ENCODE assay signal across 1 cellular context in the genomic region with DNA sequence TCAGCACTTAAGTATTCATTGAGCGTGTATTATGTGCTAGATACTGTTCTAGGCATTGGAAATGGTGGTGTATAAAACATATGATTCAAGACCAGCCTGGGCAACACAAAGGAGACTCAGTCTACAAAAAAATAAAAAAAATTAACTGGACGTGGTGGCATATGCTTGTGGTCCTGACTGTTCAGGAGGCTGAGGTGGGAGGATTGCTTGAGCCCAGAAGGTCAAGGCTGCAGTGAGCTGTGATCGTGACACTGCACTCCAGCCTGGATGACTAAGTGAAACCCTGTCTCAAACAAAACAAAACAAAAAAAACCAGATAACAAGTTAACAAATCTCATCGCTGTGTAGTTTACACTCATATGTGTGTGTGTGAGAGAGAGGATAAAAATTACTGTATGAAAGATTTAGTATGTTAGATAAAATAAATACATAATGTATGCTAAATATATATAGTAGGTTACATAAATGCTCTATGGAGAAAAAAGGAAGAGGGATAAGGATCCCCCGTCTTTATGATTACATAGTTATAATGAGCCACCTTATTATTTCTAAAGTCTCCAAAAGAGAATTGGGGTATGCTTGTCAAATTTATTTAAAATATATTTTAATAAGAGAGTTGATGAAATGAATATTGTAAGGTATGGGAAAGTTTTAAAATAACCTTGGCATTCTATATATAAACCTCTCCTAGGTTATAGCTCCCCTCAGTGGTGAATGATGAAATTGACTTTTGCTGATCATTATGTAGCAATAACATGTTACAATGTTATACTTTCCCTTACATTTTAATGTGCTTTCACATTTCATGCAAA.
TF ChIP-seq lines count a peak whose summit lies in the region.

No MANE protein-coding gene starts in this region.

TF ChIP-seq in K562, 482 proteins besides CTCF, POLR2A, EP300 and RAD21 (continued from another document and continues in another):
- TF ChIP-seq ARID3B (CRISPR knock-in tag; IDR thresholded peaks at IDR 0.05; ENCODE audit: borderline replicate concordance) (no peak), NR2C1 (IDR thresholded peaks at IDR 0.05) (no peak), NR2C1 (tag; IDR thresholded peaks at IDR 0.05) (peak; percentile 52; the same call in 1 of the 2 replicates), CC2D1A (IDR thresholded peaks at IDR 0.05) (0 out of 2 replicates have a peak, but pooled peaks have one; percentile 65), NR3C1 (CRISPR knock-in tag; IDR thresholded peaks at IDR 0.05) (no peak), PCBP2 (IDR thresholded peaks at IDR 0.05; ENCODE audit: low read depth, low read length, poor library complexity, severe bottlenecking) (no peak), BACH1 (tag; IDR thresholded peaks at IDR 0.05) (peak; percentile 94), DMBX1 (CRISPR knock-in tag; IDR thresholded peaks at IDR 0.05; ENCODE audit: borderline replicate concordance) (no peak), TSC22D4 (tag; IDR thresholded peaks at IDR 0.05) (no peak), NCOA1 (IDR thresholded peaks at IDR 0.05; ENCODE audit: low read depth) (no peak), RBM39 (optimal IDR thresholded peaks at IDR 0.05; ENCODE audit: low read depth, low read length) (no peak), CBFB (CRISPR knock-in tag; IDR thresholded peaks at IDR 0.05) (no peak), NEUROD1 (IDR thresholded peaks at IDR 0.05; ENCODE audit: borderline replicate concordance, low read depth, low read length, partially characterized antibody) (no peak), KDM1A (IDR thresholded peaks at IDR 0.05) (peak; percentile 67 to 84), ZNF121 (CRISPR knock-in tag; conservative IDR thresholded peaks at IDR 0.05) (no peak), ZNF316 (IDR thresholded peaks at IDR 0.05) (peak; percentile 97), ZFP91 (CRISPR knock-in tag; IDR thresholded peaks at IDR 0.05) (no peak), CBFA2T2 (conservative IDR thresholded peaks at IDR 0.05) (no peak), ZBED1 (IDR thresholded peaks at IDR 0.05) (no peak), GATAD2A (IDR thresholded peaks at IDR 0.05) (no peak), SREBF1 (IDR thresholded peaks at IDR 0.05; ENCODE audit: borderline replicate concordance, low read depth, low read length) (no peak), USF1 (CRISPR knock-in tag; IDR thresholded peaks at IDR 0.05) (no peak), GABPA (tag; conservative IDR thresholded peaks at IDR 0.05; ENCODE audit: low read depth) (no peak), YBX1 (IDR thresholded peaks at IDR 0.05) (no peak), HEY1 (CRISPR knock-in tag; IDR thresholded peaks at IDR 0.05; ENCODE audit: borderline replicate concordance) (no peak), RCOR1 (IDR thresholded peaks at IDR 0.05; ENCODE audit: borderline replicate concordance in 1 of 2, low read depth in 2 of 2, low read length in 2 of 2) (peak in 1 of 2 experiments; percentile 82; a peak in 2 of 4 replicates), SOX6 (IDR thresholded peaks at IDR 0.05) (peak; percentile 62), SPI1 (IDR thresholded peaks at IDR 0.05; ENCODE audit: borderline replicate concordance, low read depth, low read length) (no peak), ZNF384 (IDR thresholded peaks at IDR 0.05; ENCODE audit: low read depth, low read length) (peak; percentile 61), SMAD1 (IDR thresholded peaks at IDR 0.05; ENCODE audit: low read depth, low read length, partially characterized antibody) (no peak), IFI16 (CRISPR knock-in tag; IDR thresholded peaks at IDR 0.05) (no peak), MIER1 (IDR thresholded peaks at IDR 0.05; ENCODE audit: low read depth) (no peak), HBP1 (CRISPR knock-in tag; IDR thresholded peaks at IDR 0.05) (no peak)
- TF ChIP-seq, protein P1, sequence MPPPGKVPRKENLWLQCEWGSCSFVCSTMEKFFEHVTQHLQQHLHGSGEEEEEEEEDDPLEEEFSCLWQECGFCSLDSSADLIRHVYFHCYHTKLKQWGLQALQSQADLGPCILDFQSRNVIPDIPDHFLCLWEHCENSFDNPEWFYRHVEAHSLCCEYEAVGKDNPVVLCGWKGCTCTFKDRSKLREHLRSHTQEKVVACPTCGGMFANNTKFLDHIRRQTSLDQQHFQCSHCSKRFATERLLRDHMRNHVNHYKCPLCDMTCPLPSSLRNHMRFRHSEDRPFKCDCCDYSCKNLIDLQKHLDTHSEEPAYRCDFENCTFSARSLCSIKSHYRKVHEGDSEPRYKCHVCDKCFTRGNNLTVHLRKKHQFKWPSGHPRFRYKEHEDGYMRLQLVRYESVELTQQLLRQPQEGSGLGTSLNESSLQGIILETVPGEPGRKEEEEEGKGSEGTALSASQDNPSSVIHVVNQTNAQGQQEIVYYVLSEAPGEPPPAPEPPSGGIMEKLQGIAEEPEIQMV (tag; conservative IDR thresholded peaks at IDR 0.05; ENCODE audit: low read depth) = no peak
- TF ChIP-seq, protein P2, sequence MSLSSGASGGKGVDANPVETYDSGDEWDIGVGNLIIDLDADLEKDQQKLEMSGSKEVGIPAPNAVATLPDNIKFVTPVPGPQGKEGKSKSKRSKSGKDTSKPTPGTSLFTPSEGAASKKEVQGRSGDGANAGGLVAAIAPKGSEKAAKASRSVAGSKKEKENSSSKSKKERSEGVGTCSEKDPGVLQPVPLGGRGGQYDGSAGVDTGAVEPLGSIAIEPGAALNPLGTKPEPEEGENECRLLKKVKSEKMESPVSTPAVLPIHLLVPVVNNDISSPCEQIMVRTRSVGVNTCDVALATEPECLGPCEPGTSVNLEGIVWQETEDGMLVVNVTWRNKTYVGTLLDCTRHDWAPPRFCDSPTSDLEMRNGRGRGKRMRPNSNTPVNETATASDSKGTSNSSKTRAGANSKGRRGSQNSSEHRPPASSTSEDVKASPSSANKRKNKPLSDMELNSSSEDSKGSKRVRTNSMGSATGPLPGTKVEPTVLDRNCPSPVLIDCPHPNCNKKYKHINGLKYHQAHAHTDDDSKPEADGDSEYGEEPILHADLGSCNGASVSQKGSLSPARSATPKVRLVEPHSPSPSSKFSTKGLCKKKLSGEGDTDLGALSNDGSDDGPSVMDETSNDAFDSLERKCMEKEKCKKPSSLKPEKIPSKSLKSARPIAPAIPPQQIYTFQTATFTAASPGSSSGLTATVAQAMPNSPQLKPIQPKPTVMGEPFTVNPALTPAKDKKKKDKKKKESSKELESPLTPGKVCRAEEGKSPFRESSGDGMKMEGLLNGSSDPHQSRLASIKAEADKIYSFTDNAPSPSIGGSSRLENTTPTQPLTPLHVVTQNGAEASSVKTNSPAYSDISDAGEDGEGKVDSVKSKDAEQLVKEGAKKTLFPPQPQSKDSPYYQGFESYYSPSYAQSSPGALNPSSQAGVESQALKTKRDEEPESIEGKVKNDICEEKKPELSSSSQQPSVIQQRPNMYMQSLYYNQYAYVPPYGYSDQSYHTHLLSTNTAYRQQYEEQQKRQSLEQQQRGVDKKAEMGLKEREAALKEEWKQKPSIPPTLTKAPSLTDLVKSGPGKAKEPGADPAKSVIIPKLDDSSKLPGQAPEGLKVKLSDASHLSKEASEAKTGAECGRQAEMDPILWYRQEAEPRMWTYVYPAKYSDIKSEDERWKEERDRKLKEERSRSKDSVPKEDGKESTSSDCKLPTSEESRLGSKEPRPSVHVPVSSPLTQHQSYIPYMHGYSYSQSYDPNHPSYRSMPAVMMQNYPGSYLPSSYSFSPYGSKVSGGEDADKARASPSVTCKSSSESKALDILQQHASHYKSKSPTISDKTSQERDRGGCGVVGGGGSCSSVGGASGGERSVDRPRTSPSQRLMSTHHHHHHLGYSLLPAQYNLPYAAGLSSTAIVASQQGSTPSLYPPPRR (CRISPR knock-in tag; IDR thresholded peaks at IDR 0.05; ENCODE audit: borderline replicate concordance) = no peak
- TF ChIP-seq, protein P3, sequence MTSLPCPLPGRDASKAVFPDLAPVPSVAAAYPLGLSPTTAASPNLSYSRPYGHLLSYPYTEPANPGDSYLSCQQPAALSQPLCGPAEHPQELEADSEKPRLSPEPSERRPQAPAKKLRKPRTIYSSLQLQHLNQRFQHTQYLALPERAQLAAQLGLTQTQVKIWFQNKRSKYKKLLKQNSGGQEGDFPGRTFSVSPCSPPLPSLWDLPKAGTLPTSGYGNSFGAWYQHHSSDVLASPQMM (CRISPR knock-in tag; IDR thresholded peaks at IDR 0.05) = no peak
- TF ChIP-seq, protein P4, sequence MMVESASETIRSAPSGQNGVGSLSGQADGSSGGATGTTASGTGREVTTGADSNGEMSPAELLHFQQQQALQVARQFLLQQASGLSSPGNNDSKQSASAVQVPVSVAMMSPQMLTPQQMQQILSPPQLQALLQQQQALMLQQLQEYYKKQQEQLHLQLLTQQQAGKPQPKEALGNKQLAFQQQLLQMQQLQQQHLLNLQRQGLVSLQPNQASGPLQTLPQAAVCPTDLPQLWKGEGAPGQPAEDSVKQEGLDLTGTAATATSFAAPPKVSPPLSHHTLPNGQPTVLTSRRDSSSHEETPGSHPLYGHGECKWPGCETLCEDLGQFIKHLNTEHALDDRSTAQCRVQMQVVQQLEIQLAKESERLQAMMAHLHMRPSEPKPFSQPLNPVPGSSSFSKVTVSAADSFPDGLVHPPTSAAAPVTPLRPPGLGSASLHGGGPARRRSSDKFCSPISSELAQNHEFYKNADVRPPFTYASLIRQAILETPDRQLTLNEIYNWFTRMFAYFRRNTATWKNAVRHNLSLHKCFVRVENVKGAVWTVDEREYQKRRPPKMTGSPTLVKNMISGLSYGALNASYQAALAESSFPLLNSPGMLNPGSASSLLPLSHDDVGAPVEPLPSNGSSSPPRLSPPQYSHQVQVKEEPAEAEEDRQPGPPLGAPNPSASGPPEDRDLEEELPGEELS (CRISPR knock-in tag; IDR thresholded peaks at IDR 0.05; ENCODE audit: borderline replicate concordance) = no peak
- TF ChIP-seq, protein P5, sequence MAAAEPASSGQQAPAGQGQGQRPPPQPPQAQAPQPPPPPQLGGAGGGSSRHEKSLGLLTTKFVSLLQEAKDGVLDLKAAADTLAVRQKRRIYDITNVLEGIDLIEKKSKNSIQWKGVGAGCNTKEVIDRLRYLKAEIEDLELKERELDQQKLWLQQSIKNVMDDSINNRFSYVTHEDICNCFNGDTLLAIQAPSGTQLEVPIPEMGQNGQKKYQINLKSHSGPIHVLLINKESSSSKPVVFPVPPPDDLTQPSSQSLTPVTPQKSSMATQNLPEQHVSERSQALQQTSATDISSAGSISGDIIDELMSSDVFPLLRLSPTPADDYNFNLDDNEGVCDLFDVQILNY (CRISPR knock-in tag; IDR thresholded peaks at IDR 0.05) = no peak
- TF ChIP-seq, protein P6, sequence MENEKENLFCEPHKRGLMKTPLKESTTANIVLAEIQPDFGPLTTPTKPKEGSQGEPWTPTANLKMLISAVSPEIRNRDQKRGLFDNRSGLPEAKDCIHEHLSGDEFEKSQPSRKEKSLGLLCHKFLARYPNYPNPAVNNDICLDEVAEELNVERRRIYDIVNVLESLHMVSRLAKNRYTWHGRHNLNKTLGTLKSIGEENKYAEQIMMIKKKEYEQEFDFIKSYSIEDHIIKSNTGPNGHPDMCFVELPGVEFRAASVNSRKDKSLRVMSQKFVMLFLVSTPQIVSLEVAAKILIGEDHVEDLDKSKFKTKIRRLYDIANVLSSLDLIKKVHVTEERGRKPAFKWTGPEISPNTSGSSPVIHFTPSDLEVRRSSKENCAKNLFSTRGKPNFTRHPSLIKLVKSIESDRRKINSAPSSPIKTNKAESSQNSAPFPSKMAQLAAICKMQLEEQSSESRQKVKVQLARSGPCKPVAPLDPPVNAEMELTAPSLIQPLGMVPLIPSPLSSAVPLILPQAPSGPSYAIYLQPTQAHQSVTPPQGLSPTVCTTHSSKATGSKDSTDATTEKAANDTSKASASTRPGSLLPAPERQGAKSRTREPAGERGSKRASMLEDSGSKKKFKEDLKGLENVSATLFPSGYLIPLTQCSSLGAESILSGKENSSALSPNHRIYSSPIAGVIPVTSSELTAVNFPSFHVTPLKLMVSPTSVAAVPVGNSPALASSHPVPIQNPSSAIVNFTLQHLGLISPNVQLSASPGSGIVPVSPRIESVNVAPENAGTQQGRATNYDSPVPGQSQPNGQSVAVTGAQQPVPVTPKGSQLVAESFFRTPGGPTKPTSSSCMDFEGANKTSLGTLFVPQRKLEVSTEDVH (IDR thresholded peaks at IDR 0.05; ENCODE audit: low read depth, partially characterized antibody) = no peak
